In genomic region chr9:72278959-72279358, GRCh38 we compare ENCODE assay signal across 14 cellular contexts.
DNase-seq lines count a peak whose midpoint lies in the region; ATAC-seq and FAIRE-seq lines count a peak whose summit lies in the region.
"Had no signal": no experiment of that assay in that cellular context is flagged by ENCODE, and none has a peak within 500 bp of the region (broad histone marks: within the 10 kb centered on the region; RNA-seq: fewer than 3 reads in every experiment).

No MANE protein-coding gene starts in this region.

- H2AFZ ChIP-seq in Karpas-422 (ENCODE audit: low read length): no peak overlapping the region

- H3K79me2 ChIP-seq in Karpas-422 (ENCODE audit: low read length): no peaks in the 10 kb centered on the region

- FAIRE-seq in GM18507 (lab: Jason Lieb, UNC): peak; percentile 88

- no peak for DNase-seq in GM18507 (ENCODE audit: extremely low spot score, insufficient read length, low read depth)
- no peak for DNase-seq in anterior cingulate cortex (lab: John Stamatoyannopoulos, UW)
- no peak for DNase-seq in NCI-H2029 (lab: John Stamatoyannopoulos, UW)
- DNase-seq in Karpas-422: no peak
- no peak for DNase-seq in left cardiac atrium
- DNase-seq: activated CD8-positive, alpha-beta memory T cell treated with anti-CD3 and anti-CD28 coated beads, Interleukin-2, amount 50 U/mL, for 48 hours; colonic mucosa; NCI-H2029 treated with DMSO at 0.1 percent for 48 hours; stimulated activated CD4-positive, alpha-beta T cell treated with anti-CD3 and anti-CD28 coated beads, Interleukin-15, amount 100 ng/mL, for 24 hours; stimulated activated CD8-positive, alpha-beta memory T cell treated with anti-CD3 and anti-CD28 coated beads, Interleukin-4, amount 100 ng/mL, for 48 hours; upper lobe of right lung had no signal

- no peaks in the 10 kb centered on the region for H3K9me3 ChIP-seq in Karpas-422 (ENCODE audit: low read length)
- H3K9me3 ChIP-seq: colonic mucosa, upper lobe of right lung had no signal

- ATAC-seq in GM19467 (IDR thresholded peaks at IDR 0.05; ENCODE audit: unreplicated experiment): peak; percentile 77
- ATAC-seq in HG02798 (IDR thresholded peaks at IDR 0.05; ENCODE audit: poor library complexity, unreplicated experiment): peak; percentile 81
- peak; percentile 77 for ATAC-seq in HG03442 (IDR thresholded peaks at IDR 0.05; ENCODE audit: unreplicated experiment)
- no peak for ATAC-seq in left cardiac atrium
- ATAC-seq: upper lobe of right lung had no signal

- intact Hi-C loops in left cardiac atrium (cut with DNase I): loop anchor here in 1 of 2 donors (10.0 kb wide), 1 partner anchor 474 kb away; no protein-coding TSS in a partner anchor

- peaks cover 4% of the 10 kb centered on the region; the same call in 1 of the 2 replicates for H3K4me1 ChIP-seq in Karpas-422 (ENCODE audit: low read length)
- H3K4me1 ChIP-seq: colonic mucosa, upper lobe of right lung had no signal

- H3K4me3 ChIP-seq in Karpas-422 (ENCODE audit: low read length): no peak overlapping the region
- H3K4me3 ChIP-seq: colonic mucosa, upper lobe of right lung had no signal

- H3K4me2 ChIP-seq in Karpas-422 (ENCODE audit: low read depth, low read length, poor library complexity, severe bottlenecking): no peak overlapping the region

- no peaks in the 10 kb centered on the region for H3K36me3 ChIP-seq in Karpas-422 (ENCODE audit: insufficient read depth, low read length)
- H3K36me3 ChIP-seq: colonic mucosa, upper lobe of right lung had no signal

- H3K9ac ChIP-seq in Karpas-422 (ENCODE audit: low read length): no peak overlapping the region

- H3K9me2 ChIP-seq in Karpas-422 (replicated peaks; ENCODE audit: insufficient read depth, low read length): no peaks in the 10 kb centered on the region

- H4K20me1 ChIP-seq in Karpas-422 (ENCODE audit: insufficient read depth, low read depth, low read length): no peaks in the 10 kb centered on the region

- no peaks in the 10 kb centered on the region for H3K27me3 ChIP-seq in Karpas-422 (ENCODE audit: low read length)
- H3K27me3 ChIP-seq: colonic mucosa, upper lobe of right lung had no signal

- no peak overlapping the region for H3K27ac ChIP-seq in Karpas-422 (ENCODE audit: low read length)
- H3K27ac ChIP-seq: colonic mucosa, upper lobe of right lung had no signal

Comparison
In these comparisons a context has a peak if more than half of its experiments do, and no peak if none do; other contexts are left out.
1. ATAC-seq: peak in GM19467 (single experiment), HG02798 (single experiment) and HG03442 (single experiment); none in left cardiac atrium (0 of 2).